In genomic region chr12:7127916-7128626, GRCh38 we compare ENCODE assay signal across 16 cellular contexts. TPM values are rescaled to one million over a fixed set of nuclear protein-coding genes. Genes with fewer than 3 reads are reported as not detected.
DNase-seq lines count a peak whose midpoint lies in the region; ATAC-seq and TF ChIP-seq lines count a peak whose summit lies in the region.
"Had no signal": no experiment of that assay in that cellular context is flagged by ENCODE, and none has a peak within 500 bp of the region (broad histone marks: within the 10 kb centered on the region; RNA-seq: fewer than 3 reads in every experiment).

No MANE protein-coding gene starts in this region.

- intact Hi-C loops in HCT116 (cut with micrococcal nuclease) (no loop called here), adrenal gland (cut with DNase I) (no loop called here)
- intact Hi-C loops in activated CD8-positive, alpha-beta T cell treated with anti-CD3 and anti-CD28 coated beads for 36 hours (cut with micrococcal nuclease): no loop called here

- 61 to 92% (median 85%) methylated on average over 8 to 17 of the region's 17 CpGs for WGBS in adrenal gland, 4 donors

- no peaks in the 10 kb centered on the region for H3K27me3 ChIP-seq in HCT116 (ENCODE audit: insufficient read depth, low read length)
- H3K27me3 ChIP-seq in rectal smooth muscle tissue (ENCODE audit: control insufficient read depth, insufficient read depth, low read length): no peaks in the 10 kb centered on the region
- no peaks in the 10 kb centered on the region for H3K27me3 ChIP-seq in adrenal gland

- RAD21 ChIA-PET in HCT116 (lab: Charles Lee; ENCODE audit: low non-redundant PET in 1 of 2, low total read pairs in 2 of 2, uncharacterized antibody in 2 of 2, unreplicated experiment in 2 of 2): no interaction called here

- no peak for TF ChIP-seq RAD21 in HCT116 (IDR thresholded peaks at IDR 0.05; ENCODE audit: low read depth)

- TF ChIP-seq CTCF in HCT116 (IDR thresholded peaks at IDR 0.05 in 2 of 3, conservative IDR thresholded peaks at IDR 0.05 in 1 of 3; ENCODE audit: borderline replicate concordance in 1 of 3, insufficient read depth in 1 of 3, low read depth in 2 of 3, low read length in 2 of 3) (no peak), adrenal gland (IDR thresholded peaks at IDR 0.05) (no peak)
- no peak for TF ChIP-seq CTCF in activated CD8-positive, alpha-beta T cell treated with anti-CD3 and anti-CD28 coated beads for 36 hours (IDR thresholded peaks at IDR 0.05)

- no peak for ATAC-seq in HCT116
- ATAC-seq in activated CD8-positive, alpha-beta T cell treated with anti-CD3 and anti-CD28 coated beads for 36 hours: no peak
- ATAC-seq in GM18907 (IDR thresholded peaks at IDR 0.05; ENCODE audit: unreplicated experiment): no peak

- CTCF ChIA-PET in HCT116 (lab: Charles Lee): no interaction called here
- CTCF ChIA-PET in activated CD8-positive, alpha-beta T cell treated with anti-CD3 and anti-CD28 coated beads for 36 hours (lab: Charles Lee): no interaction called here

- 0 out of 2 replicates have a peak overlapping the region, but pooled peaks have one; percentile 73 for H3K4me2 ChIP-seq in HCT116 (ENCODE audit: low read length)

- no peak for DNase-seq in HCT116 (ENCODE audit: low read depth, low spot score)
- DNase-seq in activated CD8-positive, alpha-beta T cell treated with anti-CD3 and anti-CD28 coated beads for 36 hours: no peak
- no peak for DNase-seq in immature natural killer cell
- no peak for DNase-seq in NCI-H510A treated with DMSO at 0.1 percent for 48 hours (lab: John Stamatoyannopoulos, UW)
- no peak for DNase-seq in adrenal gland
- DNase-seq in NCI-H2171 treated with DMSO at 0.1 percent for 48 hours (lab: John Stamatoyannopoulos, UW): no peak
- DNase-seq: GF-D8, hypothalamus, NCI-H1694 treated with DMSO at 0.1 percent for 48 hours, retina, SJCRH30 had no signal

- H3K9ac ChIP-seq in HCT116 (ENCODE audit: low read length): no peak overlapping the region
- no peak overlapping the region for H3K9ac ChIP-seq in rectal smooth muscle tissue (ENCODE audit: low read length)

- H3K27ac Mint-ChIP-seq in activated CD8-positive, alpha-beta T cell treated with anti-CD3 and anti-CD28 coated beads for 36 hours: no peak overlapping the region
- peak overlapping the region in 5 of 6 donors; percentile 57 to 86 (median 80) for H3K27ac Mint-ChIP-seq in immature natural killer cell

- H3K9me3 Mint-ChIP-seq in activated CD8-positive, alpha-beta T cell treated with anti-CD3 and anti-CD28 coated beads for 36 hours: no peaks in the 10 kb centered on the region
- no peaks in the 10 kb centered on the region for H3K9me3 Mint-ChIP-seq in immature natural killer cell

- H3K27ac ChIP-seq in HCT116 (ENCODE audit: low read depth, low read length) (no peak overlapping the region), rectal smooth muscle tissue (ENCODE audit: low read depth, low read length) (no peak overlapping the region), adrenal gland (peak overlapping the region in 1 of 5 donors; percentile 62)
- H3K27ac ChIP-seq: cardiac muscle cell, SJCRH30, VCaP had no signal

- H3K4me1 ChIP-seq in HCT116 (ENCODE audit: control insufficient read depth in 1 of 2, insufficient read depth in 2 of 2, low read length in 2 of 2) (peaks cover 7 to 36% of the 10 kb centered on the region in 2 experiments), rectal smooth muscle tissue (ENCODE audit: control insufficient read depth, insufficient read depth, low read length) (peaks cover 6% of the 10 kb centered on the region), adrenal gland (replicated peaks in 1 of 2) (peaks cover 22 to 43% of the 10 kb centered on the region in 2 donors)

- H3K27me3 Mint-ChIP-seq in activated CD8-positive, alpha-beta T cell treated with anti-CD3 and anti-CD28 coated beads for 36 hours: no peaks in the 10 kb centered on the region
- peaks cover 0 to 5% (median 2%) of the 10 kb centered on the region in 3 donors for H3K27me3 Mint-ChIP-seq in immature natural killer cell (ENCODE audit: low read depth in 3 of 3)

- no peaks in the 10 kb centered on the region for H4K20me1 ChIP-seq in HCT116 (ENCODE audit: insufficient read depth)

- no peak overlapping the region for H2AFZ ChIP-seq in HCT116 (ENCODE audit: low read depth, low read length, poor library complexity, severe bottlenecking)

- H3K79me2 ChIP-seq in HCT116 (ENCODE audit: insufficient read depth, low read length): no peaks in the 10 kb centered on the region

- POLR2A ChIA-PET in HCT116 (lab: Charles Lee): no interaction called here
- POLR2A ChIA-PET in activated CD8-positive, alpha-beta T cell treated with anti-CD3 and anti-CD28 coated beads for 36 hours (lab: Charles Lee): interaction anchor here (1.4 kb wide), 1 partner anchor 163 kb away, joined by 3 read pairs; no protein-coding TSS in a partner anchor

- H3K9me2 ChIP-seq in HCT116 (ENCODE audit: insufficient read depth): no peaks in the 10 kb centered on the region

- no peak for TF ChIP-seq POLR2A in HCT116 (IDR thresholded peaks at IDR 0.05; ENCODE audit: borderline replicate concordance, extremely low read depth, insufficient read depth, insufficient read length)
- no peak for TF ChIP-seq POLR2A in adrenal gland (IDR thresholded peaks at IDR 0.05)

- no TSS peak for BruUV-seq in HCT116 (replicated peaks; lab: Mats Ljungman, UMichigan)

- H3K36me3 ChIP-seq in HCT116 (ENCODE audit: control insufficient read depth in 1 of 2, insufficient read depth in 2 of 2, low read length in 2 of 2) (no peaks in the 10 kb centered on the region), rectal smooth muscle tissue (ENCODE audit: control insufficient read depth, insufficient read depth, low read length) (no peaks in the 10 kb centered on the region), adrenal gland (replicated peaks in 1 of 2) (no peaks in the 10 kb centered on the region)
- H3K36me3 ChIP-seq: cardiac muscle cell, SJCRH30 had no signal

- H3K4me3 Mint-ChIP-seq in activated CD8-positive, alpha-beta T cell treated with anti-CD3 and anti-CD28 coated beads for 36 hours: peak overlapping the region; percentile 83
- H3K4me3 Mint-ChIP-seq in immature natural killer cell: peak overlapping the region; percentile 63 to 99 (median 98)

- no peak overlapping the region for H3K4me3 ChIP-seq in HCT116 (replicated peaks in 1 of 2; ENCODE audit: low read depth in 1 of 2, low read length in 2 of 2)
- peak overlapping the region; percentile 3 for H3K4me3 ChIP-seq in rectal smooth muscle tissue (ENCODE audit: low read length)
- H3K4me3 ChIP-seq in adrenal gland: peak overlapping the region in 1 of 4 donors; percentile 37
- H3K4me3 ChIP-seq: cardiac muscle cell, SJCRH30 had no signal

- no peaks in the 10 kb centered on the region for H3K9me3 ChIP-seq in HCT116 (ENCODE audit: control insufficient read depth in 1 of 2, insufficient read depth in 1 of 2, low read depth in 1 of 2, low read length in 2 of 2)
- no peaks in the 10 kb centered on the region for H3K9me3 ChIP-seq in adrenal gland (replicated peaks in 1 of 3)
- H3K9me3 ChIP-seq: SJCRH30 had no signal

- no peaks in the 10 kb centered on the region for H3K36me3 Mint-ChIP-seq in activated CD8-positive, alpha-beta T cell treated with anti-CD3 and anti-CD28 coated beads for 36 hours (ENCODE audit: low read depth)
- peaks cover 0 to 5% (median 0%) of the 10 kb centered on the region in 3 donors for H3K36me3 Mint-ChIP-seq in immature natural killer cell

- H3K4me1 Mint-ChIP-seq in activated CD8-positive, alpha-beta T cell treated with anti-CD3 and anti-CD28 coated beads for 36 hours (ENCODE audit: low read depth): peaks cover 28% of the 10 kb centered on the region
- peaks cover 32 to 43% of the 10 kb centered on the region in 2 donors for H3K4me1 Mint-ChIP-seq in immature natural killer cell

TF ChIP-seq in HCT116, 20 proteins besides CTCF, POLR2A, EP300 and RAD21 (continues in another document):
- TF ChIP-seq EZH2 (IDR thresholded peaks at IDR 0.05) (no peak), ATF3 (IDR thresholded peaks at IDR 0.05) (no peak), YY1 (IDR thresholded peaks at IDR 0.05; ENCODE audit: extremely low read depth, insufficient replicate concordance, low read depth, low read length) (no peak), ZFX (IDR thresholded peaks at IDR 0.05) (no peak)

RNA-seq across cellular contexts. Expression of gene RBP5, which starts 0.6 kb away (rescaled TPM):
- 0.22 TPM for total RNA-seq in HCT116 (2021; ENCODE audit: unreplicated experiment)
- 3.6 and 4.3 TPM in 2 replicates for polyA plus RNA-seq in HCT116 (2012)
- total RNA-seq in activated CD8-positive, alpha-beta T cell treated with anti-CD3 and anti-CD28 coated beads for 36 hours: not detected
- polyA plus RNA-seq in immature natural killer cell: not detected
- total RNA-seq in adrenal gland: 10 to 100 TPM in 3 of 8 donors, 1 to 10 TPM in 5; 2.0 to 17.0 (median 9.1) TPM
- 10 to 100 TPM in 2 of 3 donors, 1 to 10 TPM in 1; 8.7 to 17.8 (median 15.0) TPM for polyA plus RNA-seq in adrenal gland
- total RNA-seq: SJCRH30 had no signal
- polyA plus RNA-seq: CD14-positive monocyte had no signal

RNA-seq across cellular contexts. Expression of gene CLSTN3, which starts 2.1 kb away (rescaled TPM):
- total RNA-seq in HCT116 (2021; ENCODE audit: unreplicated experiment): 23.0 TPM
- 24.2 and 27.6 TPM in 2 replicates for polyA plus RNA-seq in HCT116 (2012)
- total RNA-seq in activated CD8-positive, alpha-beta T cell treated with anti-CD3 and anti-CD28 coated beads for 36 hours: 10 to 100 TPM; 29.0 to 30.8 TPM
- 10 to 100 TPM in 2 of 3 donors, 1 to 10 TPM in 1; 7.6 to 18.9 (median 13.8) TPM for polyA plus RNA-seq in immature natural killer cell
- total RNA-seq in adrenal gland: 100 to 1,000 TPM in 1 of 8 donors, 10 to 100 TPM in 7; 33.3 to 175 (median 44.9) TPM
- polyA plus RNA-seq in adrenal gland: 10 to 100 TPM; 41.5 to 84.8 (median 41.8) TPM
- polyA plus RNA-seq: CD14-positive monocyte had no signal

RNA-seq across cellular contexts. Expression of gene C1RL, which starts 19.1 kb away (rescaled TPM):
- total RNA-seq in HCT116 (2021; ENCODE audit: unreplicated experiment): 25.9 TPM
- polyA plus RNA-seq in HCT116 (2012): 19.2 and 19.7 TPM in 2 replicates
- total RNA-seq in activated CD8-positive, alpha-beta T cell treated with anti-CD3 and anti-CD28 coated beads for 36 hours: 10 to 100 TPM; 10.5 to 11.8 TPM
- 10 to 100 TPM in 1 of 3 donors, 1 to 10 TPM in 1, under 1 TPM in 1; 0.75 to 10.5 (median 8.5) TPM for polyA plus RNA-seq in immature natural killer cell
- total RNA-seq in adrenal gland: 100 to 1,000 TPM; 118 to 407 (median 159) TPM
- 100 to 1,000 TPM; 120 to 186 (median 156) TPM for polyA plus RNA-seq in adrenal gland

RNA-seq across cellular contexts. Expression of gene C1R, which starts 35.8 kb away (rescaled TPM):
- total RNA-seq in HCT116 (2021; ENCODE audit: unreplicated experiment) (4.3 TPM), adrenal gland (1,000 to 10,000 TPM in 1 of 8 donors, 100 to 1,000 TPM in 7; 206 to 1,160 (median 464) TPM)
- polyA plus RNA-seq in HCT116 (2012): 1.0 and 1.4 TPM in 2 replicates
- total RNA-seq in activated CD8-positive, alpha-beta T cell treated with anti-CD3 and anti-CD28 coated beads for 36 hours: 1 to 10 TPM in 1 of 2 experiments, under 1 TPM in 1; 0.97 to 2.4 TPM
- polyA plus RNA-seq in immature natural killer cell (1 to 10 TPM in 1 of 3 donors, under 1 TPM in 1, not detected in 1; 0.98 to 3.9 TPM), adrenal gland (100 to 1,000 TPM; 256 to 425 (median 307) TPM)
